ENCODE assay signal across 25 cellular contexts in genomic region chr9:6147847-6148246, GRCh38.
"Had no signal": no experiment of that assay in that cellular context is flagged by ENCODE, and none has a peak within 500 bp of the region (broad histone marks: within the 10 kb centered on the region; RNA-seq: fewer than 3 reads in every experiment).

No MANE protein-coding gene starts in this region.

- H3K9me3 Mint-ChIP-seq: activated T-cell treated with anti-CD3 and anti-CD28 coated beads, Interleukin-2, amount 50 U/mL, for 24 hours; activated T-helper 1 cell treated with anti-CD3 and anti-CD28 coated beads, Interleukin-12 subunit alpha, Interleukin-12 subunit beta, Interleukin-2, Interleukin-4 antibody, amounts not matched to agents 30 ng/mL and 10 ng/mL and 1 ng/mL, durations not matched to agents 14 hours and 24 hours and 36 hours had no signal

- H3K27ac ChIP-seq: SK-N-MC had no signal

- H3K36me3 Mint-ChIP-seq: activated CD8-positive, alpha-beta memory T cell treated with anti-CD3 and anti-CD28 coated beads, Interleukin-2, amount 10 ng/mL, durations not matched to agents 7 days and 5 days; activated naive CD4-positive, alpha-beta T cell treated with anti-CD3 and anti-CD28 coated beads, Interleukin-2, amount 50 U/mL, for 24 hours; brain had no signal

- H3K4me3 Mint-ChIP-seq: activated CD8-positive, alpha-beta memory T cell treated with anti-CD3 and anti-CD28 coated beads, Interleukin-2, amount 10 ng/mL, durations not matched to agents 7 days and 5 days; activated CD8-positive, alpha-beta T cell treated with anti-CD3 and anti-CD28 coated beads, Interleukin-2, amount 10 ng/mL, durations not matched to agents 7 days and 5 days; activated naive CD4-positive, alpha-beta T cell treated with anti-CD3 and anti-CD28 coated beads, Interleukin-2, amount 50 U/mL, for 24 hours; activated T-cell treated with anti-CD3 and anti-CD28 coated beads, Interleukin-2, amount 50 U/mL, for 24 hours; activated T-helper 1 cell treated with anti-CD3 and anti-CD28 coated beads, Interleukin-12 subunit alpha, Interleukin-12 subunit beta, Interleukin-2, Interleukin-4 antibody, amounts not matched to agents 30 ng/mL and 10 ng/mL and 1 ng/mL, durations not matched to agents 14 hours and 24 hours and 36 hours; brain had no signal

- H3K4me3 ChIP-seq: SK-N-MC had no signal

- H3K27ac Mint-ChIP-seq: activated CD8-positive, alpha-beta memory T cell treated with anti-CD3 and anti-CD28 coated beads, Interleukin-2, amount 10 ng/mL, durations not matched to agents 7 days and 5 days; activated CD8-positive, alpha-beta T cell treated with anti-CD3 and anti-CD28 coated beads, Interleukin-2, amount 10 ng/mL, durations not matched to agents 7 days and 5 days; activated naive CD4-positive, alpha-beta T cell treated with anti-CD3 and anti-CD28 coated beads, Interleukin-2, amount 50 U/mL, for 24 hours; activated T-cell treated with anti-CD3 and anti-CD28 coated beads, Interleukin-2, amount 50 U/mL, for 24 hours; activated T-helper 1 cell treated with anti-CD3 and anti-CD28 coated beads, Interleukin-12 subunit alpha, Interleukin-12 subunit beta, Interleukin-2, Interleukin-4 antibody, amounts not matched to agents 30 ng/mL and 10 ng/mL and 1 ng/mL, durations not matched to agents 14 hours and 24 hours and 36 hours; brain had no signal

- ATAC-seq: activated CD4-positive, CD25-positive, alpha-beta regulatory T cell treated with anti-CD3 and anti-CD28 coated beads, Interleukin-2, amount 50 U/mL, for 24 hours; activated CD8-positive, alpha-beta memory T cell treated with anti-CD3 and anti-CD28 coated beads, Interleukin-2, amount 10 ng/mL, durations not matched to agents 7 days and 5 days; activated CD8-positive, alpha-beta T cell treated with anti-CD3 and anti-CD28 coated beads, Interleukin-2, amount 10 ng/mL, durations not matched to agents 7 days and 5 days; Panc1; Right ventricle myocardium inferior had no signal

- H3K4me1 Mint-ChIP-seq: activated CD8-positive, alpha-beta memory T cell treated with anti-CD3 and anti-CD28 coated beads, Interleukin-2, amount 10 ng/mL, durations not matched to agents 7 days and 5 days; activated naive CD4-positive, alpha-beta T cell treated with anti-CD3 and anti-CD28 coated beads, Interleukin-2, amount 50 U/mL, for 24 hours; brain had no signal

- DNase-seq: activated CD4-positive, alpha-beta T cell treated with anti-CD3 and anti-CD28 coated beads for 48 hours; activated CD4-positive, alpha-beta T cell treated with anti-CD3 and anti-CD28 coated beads, Interleukin-2, amount 50 U/mL, for 4 hours; activated CD8-positive, alpha-beta memory T cell treated with anti-CD3 and anti-CD28 coated beads, Interleukin-2, amount 10 ng/mL, durations not matched to agents 7 days and 5 days; activated CD8-positive, alpha-beta T cell treated with anti-CD3 and anti-CD28 coated beads, Interleukin-2, amount 10 ng/mL, durations not matched to agents 7 days and 5 days; activated effector memory CD4-positive, alpha-beta T cell treated with Interleukin-2 at 50 U/mL for 16 hours; activated naive CD4-positive, alpha-beta T cell; activated T-cell treated with anti-CD3 and anti-CD28 coated beads, Interleukin-2, amount 50 U/mL, for 24 hours; aorta; caudate nucleus; IMR-90; KG1; NCI-H1105 treated with DMSO at 0.1 percent for 48 hours; NCI-H1436 treated with DMSO at 0.1 percent for 48 hours; NCI-H187; NCI-H2081; NCI-H446; NCI-H524; RPMI8226 had no signal
